ENCODE assay signal across 1 cellular context in genomic region chr1:52037909-52038308, GRCh38.
TF ChIP-seq lines count a peak whose summit lies in the region.

No MANE protein-coding gene starts in this region.

TF ChIP-seq in HepG2, 621 proteins besides CTCF, POLR2A, EP300 and RAD21:
- 0 out of 2 replicates have a peak, but pooled peaks have one; percentile 13 for TF ChIP-seq RNF219 (CRISPR knock-in tag; IDR thresholded peaks at IDR 0.05)
- TF ChIP-seq HOMEZ (CRISPR knock-in tag; IDR thresholded peaks at IDR 0.05; ENCODE audit: low read depth), result no peak
- 0 out of 2 replicates have a peak, but pooled peaks have one; percentile 4 for TF ChIP-seq ZNF335 (CRISPR knock-in tag; IDR thresholded peaks at IDR 0.05)
- 0 out of 2 replicates have a peak, but pooled peaks have one; percentile 16 for TF ChIP-seq KLF6 (CRISPR knock-in tag; IDR thresholded peaks at IDR 0.05)
- TF ChIP-seq MBD4 (IDR thresholded peaks at IDR 0.05; ENCODE audit: borderline replicate concordance, low read length), result 0 out of 2 replicates have a peak, but pooled peaks have one; percentile 10
- TF ChIP-seq ZNF224 (CRISPR knock-in tag; IDR thresholded peaks at IDR 0.05), result 0 out of 2 replicates have a peak, but pooled peaks have one; percentile 3
- TF ChIP-seq DMAP1 (CRISPR knock-in tag; IDR thresholded peaks at IDR 0.05), result 0 out of 2 replicates have a peak, but pooled peaks have one; percentile 3
- peak; percentile 18; the same call in 1 of the 2 replicates for TF ChIP-seq HBP1 (CRISPR knock-in tag; IDR thresholded peaks at IDR 0.05; ENCODE audit: low read depth)
- peak; percentile 24; the same call in 1 of the 2 replicates for TF ChIP-seq ZNF460 (CRISPR knock-in tag; IDR thresholded peaks at IDR 0.05; ENCODE audit: borderline replicate concordance)
- TF ChIP-seq ZNF160 (CRISPR knock-in tag; IDR thresholded peaks at IDR 0.05), result no peak
